ENCODE assay signal across 21 cellular contexts in genomic region chr3:134033315-134033996, GRCh38. TPM values are rescaled to one million over a fixed set of nuclear protein-coding genes. Genes with fewer than 3 reads are reported as not detected.
DNase-seq lines count a peak whose midpoint lies in the region; FAIRE-seq and TF ChIP-seq lines count a peak whose summit lies in the region.
"Had no signal": no experiment of that assay in that cellular context is flagged by ENCODE, and none has a peak within 500 bp of the region (broad histone marks: within the 10 kb centered on the region; RNA-seq: fewer than 3 reads in every experiment).

No MANE protein-coding gene starts in this region.

- peak; percentile 24 for DNase-seq in activated CD8-positive, alpha-beta memory T cell treated with anti-CD3 and anti-CD28 coated beads for 24 hours
- DNase-seq in activated CD8-positive, alpha-beta memory T cell treated with anti-CD3 and anti-CD28 coated beads, Interleukin-2, amount 50 U/mL, for 4 hours: no peak
- DNase-seq in AG04450 (ENCODE audit: low read depth, low spot score) (no peak), H1 (ENCODE audit: low read depth in 1 of 2, low spot score in 2 of 2) (no peak), trophoblast cell (no peak), superior temporal gyrus (ENCODE audit: extremely low spot score) (no peak), globus pallidus (ENCODE audit: low spot score) (no peak), neuronal stem cell (ENCODE audit: low spot score) (no peak)
- DNase-seq: AML-193; Caco-2; CD8-positive, alpha-beta memory T cell; DMS53; GF-D8; GOT3; HCEC 1CT had no signal

- WGBS in H1 (ENCODE audit: extremely low coverage in 1 of 2, insufficient coverage in 1 of 2, insufficient read length in 1 of 2, insufficient replicate concordance in 2 of 2, low coverage in 1 of 2, low lambda C conversion rate in 2 of 2, missing lambda C conversion rate in 1 of 2), 2 experiments: 93% methylated on average over 8 of the region's 8 CpGs; no CpG with 5 or more reads in 1 of the 2 experiments
- no CpG with 5 or more reads among the region's 8 CpGs for WGBS in trophoblast cell (ENCODE audit: extremely low coverage, insufficient coverage, insufficient read length)
- WGBS in neuronal stem cell (ENCODE audit: extremely low coverage in 2 of 2, insufficient read length in 2 of 2, insufficient replicate concordance in 1 of 2), 2 donors: no CpG with 5 or more reads among the region's 8 CpGs

- no peak overlapping the region for H4K91ac ChIP-seq in H1 (replicated peaks; ENCODE audit: insufficient read length, low read length)
- no peak overlapping the region for H4K91ac ChIP-seq in trophoblast cell (ENCODE audit: low read depth, low read length)
- H4K91ac ChIP-seq in neuronal stem cell (ENCODE audit: low read depth, low read length, poor library complexity): no peak overlapping the region

- H3K9ac ChIP-seq in H1 (replicated peaks in 1 of 4; ENCODE audit: extremely low read depth in 1 of 4, low read depth in 3 of 4, low read length in 3 of 4): no peak overlapping the region
- no peak overlapping the region for H3K9ac ChIP-seq in trophoblast cell (ENCODE audit: low read length)
- H3K9ac ChIP-seq in neuronal stem cell (ENCODE audit: low read depth, low read length, poor library complexity): no peak overlapping the region
- H3K9ac ChIP-seq: BLaER1 had no signal

- H2AFZ ChIP-seq in H1 (ENCODE audit: low read length): no peak overlapping the region
- no peak overlapping the region for H2AFZ ChIP-seq in trophoblast cell (ENCODE audit: insufficient read depth, low read length, poor library complexity)
- H2AFZ ChIP-seq in neuronal stem cell (ENCODE audit: low read length): no peak overlapping the region

- H4K5ac ChIP-seq in H1 (ENCODE audit: insufficient read length, low read depth, low read length): no peak overlapping the region

- no peak overlapping the region for H3K4me2 ChIP-seq in H1 (ENCODE audit: insufficient read depth in 1 of 2, low read depth in 2 of 2, low read length in 2 of 2)
- H3K4me2 ChIP-seq in trophoblast cell (ENCODE audit: low read length): no peak overlapping the region
- no peak overlapping the region for H3K4me2 ChIP-seq in neuronal stem cell (ENCODE audit: insufficient read depth, low read length, poor library complexity, severe bottlenecking)
- H3K4me2 ChIP-seq: BLaER1 had no signal

- no peak overlapping the region for H3K56ac ChIP-seq in H1 (replicated peaks; ENCODE audit: insufficient read length, low read depth, low read length)

- no peak overlapping the region for H2BK5ac ChIP-seq in H1 (ENCODE audit: low read depth, low read length)
- no peak overlapping the region for H2BK5ac ChIP-seq in trophoblast cell (ENCODE audit: low read depth, low read length, poor library complexity)
- H2BK5ac ChIP-seq in neuronal stem cell (ENCODE audit: low read length): no peak overlapping the region

- H4K8ac ChIP-seq in H1 (ENCODE audit: extremely low read depth, insufficient read depth, low read length) (no peak overlapping the region), trophoblast cell (ENCODE audit: low read depth, low read length) (no peak overlapping the region), neuronal stem cell (ENCODE audit: low read depth, low read length) (no peak overlapping the region)

- H3K4me3 ChIP-seq in AG04450 (ENCODE audit: low read depth, low read length) (no peak overlapping the region), H1 (ENCODE audit: extremely low read depth in 1 of 4, insufficient read depth in 2 of 4, low read depth in 3 of 4, low read length in 4 of 4) (no peak overlapping the region), trophoblast cell (ENCODE audit: low read depth, low read length) (no peak overlapping the region), neuronal stem cell (ENCODE audit: low read length in 2 of 2) (no peak overlapping the region)
- H3K4me3 ChIP-seq: BLaER1 had no signal

- no peak for FAIRE-seq in H1 (lab: Jason Lieb, UNC)
- FAIRE-seq: GM19239, HepG2, HTR-8/SVneo had no signal

- H3K79me2 ChIP-seq in H1 (ENCODE audit: control insufficient read depth in 1 of 2, insufficient read depth in 2 of 2, low read length in 2 of 2): no peaks in the 10 kb centered on the region
- peaks cover 12% of the 10 kb centered on the region for H3K79me2 ChIP-seq in trophoblast cell (ENCODE audit: control insufficient read depth, insufficient read depth, low read length, poor library complexity)

- no peak overlapping the region for H2AK5ac ChIP-seq in H1 (ENCODE audit: low read depth, low read length)
- peak overlapping the region; percentile 40 for H2AK5ac ChIP-seq in trophoblast cell (ENCODE audit: low read length)
- H2AK5ac ChIP-seq in neuronal stem cell (ENCODE audit: low read depth, low read length): no peak overlapping the region

- H3K23ac ChIP-seq in H1 (ENCODE audit: insufficient read length): no peak overlapping the region
- no peak overlapping the region for H3K23ac ChIP-seq in trophoblast cell (ENCODE audit: low read length)
- H3K23ac ChIP-seq in neuronal stem cell (ENCODE audit: low read depth, low read length, poor library complexity): no peak overlapping the region

- TF ChIP-seq CTCF in AG04450 (IDR thresholded peaks at IDR 0.05; ENCODE audit: low read depth, low read length) (no peak), H1 (IDR thresholded peaks at IDR 0.05; ENCODE audit: control extremely low read depth in 1 of 3, insufficient read depth in 1 of 3, low read depth in 1 of 3, low read length in 3 of 3) (no peak)

- no peak overlapping the region for H2BK20ac ChIP-seq in H1 (ENCODE audit: low read length)

- H3K18ac ChIP-seq in H1 (ENCODE audit: extremely low read depth, low read length) (no peak overlapping the region), trophoblast cell (ENCODE audit: low read length) (no peak overlapping the region), neuronal stem cell (ENCODE audit: low read length) (no peak overlapping the region)

- no peak for TF ChIP-seq EP300 in H1 (IDR thresholded peaks at IDR 0.05; ENCODE audit: borderline replicate concordance in 1 of 2, low read depth in 2 of 2, low read length in 2 of 2)

- H3K27me3 ChIP-seq in AG04450 (ENCODE audit: control insufficient read depth, insufficient read depth, low read length) (peaks cover 5% of the 10 kb centered on the region), H1 (replicated peaks in 1 of 4; ENCODE audit: control insufficient read depth in 3 of 4, extremely low read depth in 1 of 4, insufficient read depth in 3 of 4, low read length in 3 of 4) (peaks cover 14 to 23% (median 20%) of the 10 kb centered on the region in 4 experiments), trophoblast cell (ENCODE audit: insufficient read depth, low read length) (no peaks in the 10 kb centered on the region), neuronal stem cell (ENCODE audit: control insufficient read depth in 3 of 3, insufficient read depth in 3 of 3, low read depth in 1 of 3, low read length in 3 of 3) (peaks cover 3 to 46% (median 15%) of the 10 kb centered on the region in 3 experiments)

- H3K14ac ChIP-seq in H1 (ENCODE audit: insufficient read length) (no peak overlapping the region), trophoblast cell (ENCODE audit: low read length) (no peak overlapping the region), neuronal stem cell (ENCODE audit: low read length) (no peak overlapping the region)

- no peak for TF ChIP-seq POLR2A in H1 (IDR thresholded peaks at IDR 0.05; ENCODE audit: control extremely low read depth in 1 of 2, low read depth in 2 of 2, low read length in 2 of 2)

- no peak overlapping the region for H4K12ac ChIP-seq in trophoblast cell (ENCODE audit: low read depth, low read length)

- no peak for TF ChIP-seq RAD21 in H1 (IDR thresholded peaks at IDR 0.05 in 1 of 2, conservative IDR thresholded peaks at IDR 0.05 in 1 of 2; ENCODE audit: low read depth in 2 of 2, low read length in 2 of 2)

- no peaks in the 10 kb centered on the region for H3K9me3 ChIP-seq in AG04450 (ENCODE audit: control insufficient read depth, insufficient read depth, low read length)
- no peaks in the 10 kb centered on the region for H3K9me3 ChIP-seq in H1 (ENCODE audit: insufficient read depth in 2 of 2, low read depth in 1 of 2, low read length in 1 of 2)
- H3K9me3 ChIP-seq in trophoblast cell (ENCODE audit: insufficient read depth, low read depth, low read length): peaks cover 8% of the 10 kb centered on the region
- peaks cover 0 to 2% of the 10 kb centered on the region in 2 donors for H3K9me3 ChIP-seq in neuronal stem cell (replicated peaks in 1 of 2; ENCODE audit: control insufficient read depth in 2 of 2, insufficient read depth in 1 of 2, low read depth in 1 of 2, low read length in 2 of 2)
- H3K9me3 ChIP-seq: Caco-2 had no signal

- CTCF ChIA-PET in AG04450 (lab: Charles Lee) (no interaction called here), H1 (lab: Charles Lee; ENCODE audit: partially characterized antibody) (interaction anchor here (0.9 to 1.7 kb wide), 4 partner anchors 69 to 101 kb away, joined by 3 to 4 read pairs (median 3); no protein-coding TSS in a partner anchor)

- H3K23me2 ChIP-seq in H1 (ENCODE audit: low read depth, low read length): peaks cover 14% of the 10 kb centered on the region; the same call in 1 of the 2 replicates

- H3K79me1 ChIP-seq in H1 (ENCODE audit: low read depth, low read length) (no peaks in the 10 kb centered on the region), trophoblast cell (ENCODE audit: low read length) (peaks cover 32% of the 10 kb centered on the region), neuronal stem cell (ENCODE audit: low read depth, low read length) (peaks cover under 1% of the 10 kb centered on the region)

- H3K4me1 ChIP-seq in H1 (replicated peaks in 1 of 4; ENCODE audit: control insufficient read depth in 3 of 4, insufficient read depth in 4 of 4, low read length in 3 of 4) (peaks cover 0 to 11% (median 10%) of the 10 kb centered on the region in 4 experiments; a peak in 6 of 7 replicates), trophoblast cell (ENCODE audit: control insufficient read depth in 1 of 2, insufficient read depth in 2 of 2, low read length in 2 of 2) (peaks cover 24 to 25% of the 10 kb centered on the region in 2 experiments), neuronal stem cell (ENCODE audit: control insufficient read depth in 2 of 2, insufficient read depth in 1 of 2, low read depth in 1 of 2, low read length in 2 of 2) (peaks cover 0 to 7% of the 10 kb centered on the region in 2 donors)
- H3K4me1 ChIP-seq: BLaER1 had no signal

- no peaks in the 10 kb centered on the region; a peak in 1 of 8 replicates for H3K36me3 ChIP-seq in H1 (ENCODE audit: control insufficient read depth in 2 of 4, insufficient read depth in 4 of 4, low read length in 3 of 4)
- H3K36me3 ChIP-seq in trophoblast cell (ENCODE audit: control insufficient read depth in 1 of 2, insufficient read depth in 2 of 2, low read length in 2 of 2): no peaks in the 10 kb centered on the region
- no peaks in the 10 kb centered on the region for H3K36me3 ChIP-seq in neuronal stem cell (replicated peaks in 1 of 2; ENCODE audit: control insufficient read depth in 2 of 2, insufficient read depth in 2 of 2, low read length in 2 of 2)
- H3K36me3 ChIP-seq: BLaER1 had no signal

- H3K27ac ChIP-seq in AG04450 (ENCODE audit: low read depth, low read length) (peak overlapping the region; percentile 1), H1 (ENCODE audit: low read depth, low read length) (no peak overlapping the region), trophoblast cell (ENCODE audit: low read depth, low read length) (no peak overlapping the region), neuronal stem cell (replicated peaks; ENCODE audit: low read length) (no peak overlapping the region)
- H3K27ac ChIP-seq: 22Rv1, BLaER1 had no signal

- no peaks in the 10 kb centered on the region for H4K20me1 ChIP-seq in H1 (replicated peaks in 1 of 2; ENCODE audit: control insufficient read depth in 1 of 2, insufficient read depth in 2 of 2, low read length in 2 of 2)
- H4K20me1 ChIP-seq: BLaER1 had no signal

- POLR2A ChIA-PET in AG04450 (lab: Yijun Ruan, JAX) (interaction anchor here (0.6 kb wide), 1 partner anchor 1218 kb away, joined by 3 read pairs; no protein-coding TSS in a partner anchor), H1 (lab: Charles Lee; ENCODE audit: partially characterized antibody) (no interaction called here)

- H3K4ac ChIP-seq in H1 (replicated peaks; ENCODE audit: insufficient read length, low read depth, low read length) (no peak overlapping the region), trophoblast cell (ENCODE audit: low read depth, low read length) (no peak overlapping the region), neuronal stem cell (ENCODE audit: low read length) (no peak overlapping the region)

- no peak overlapping the region for H2BK12ac ChIP-seq in H1 (ENCODE audit: low read depth, low read length)
- H2BK12ac ChIP-seq in trophoblast cell (ENCODE audit: low read length): no peak overlapping the region
- no peak overlapping the region for H2BK12ac ChIP-seq in neuronal stem cell (ENCODE audit: low read length)

- H2BK15ac ChIP-seq in H1 (ENCODE audit: low read length) (0 out of 2 replicates have a peak overlapping the region, but pooled peaks have one; percentile 40), neuronal stem cell (ENCODE audit: low read length) (no peak overlapping the region)

- H2BK120ac ChIP-seq in H1 (replicated peaks; ENCODE audit: low read depth, low read length) (no peak overlapping the region), trophoblast cell (ENCODE audit: insufficient read depth, low read length, poor library complexity) (no peak overlapping the region), neuronal stem cell (ENCODE audit: low read depth, low read length) (no peak overlapping the region)

RNA-seq across cellular contexts. Expression of gene SLCO2A1, which starts 3.7 kb away (rescaled TPM):
- polyA plus RNA-seq in AG04450 (2011; rRNA removed): 1.6 and 1.7 TPM in 2 replicates
- polyA minus RNA-seq in AG04450 (2011; rRNA and poly(A)+ RNA removed): 1.0 and 1.4 TPM in 2 replicates
- 1.1 TPM in 2 replicates for total RNA-seq in H1 (2021; fragmentation: NEBNext Ultra II Directional; extraction: Animal tissue kit (Norgen Biotek cat#: 25700))
- polyA plus RNA-seq in H1 (2011; rRNA removed): 2.3 and 4.1 TPM in 2 replicates
- polyA plus RNA-seq in H1 (2011; cell fraction: cytosol; rRNA removed): 1.3 TPM
- polyA plus RNA-seq in H1 (2011; cell fraction: nucleus; rRNA removed): 5.7 TPM
- polyA plus RNA-seq in H1 (2012, experiment 1 of 2): 0.72 to 2.4 TPM (median 1.6 TPM) in 4 replicates
- 0.87 TPM for polyA plus RNA-seq in H1 (2012, experiment 2 of 2)
- 2.4 TPM for polyA plus RNA-seq in H1 (2013, experiment 1 of 2)
- 2.6 TPM for polyA plus RNA-seq in H1 (2013, experiment 2 of 2)
- 2.0 and 2.2 TPM in 2 replicates for polyA minus RNA-seq in H1 (2011; rRNA and poly(A)+ RNA removed)
- polyA minus RNA-seq in H1 (2011; cell fraction: cytosol; rRNA and poly(A)+ RNA removed): 0.29 TPM
- polyA minus RNA-seq in H1 (2011; cell fraction: nucleus; rRNA and poly(A)+ RNA removed): 3.9 TPM
- 416 and 421 TPM in 2 replicates for polyA plus RNA-seq in trophoblast cell (2013)
- 0.60 TPM for polyA plus RNA-seq in neuronal stem cell (2013, experiment 1 of 2)
- 0.82 TPM for polyA plus RNA-seq in neuronal stem cell (2013, experiment 2 of 2)
- total RNA-seq: A673; CD8-positive, alpha-beta memory T cell; HepG2 had no signal
- polyA plus RNA-seq: CD8-positive, alpha-beta memory T cell had no signal
